Comparison of ENCODE assay signal across 39 cellular contexts in genomic region chr1:39593386-39593785, GRCh38. TPM values are rescaled to one million over a fixed set of nuclear protein-coding genes. Genes with fewer than 3 reads are reported as not detected.
"Had no signal": no experiment of that assay in that cellular context is flagged by ENCODE, and none has a peak within 500 bp of the region (broad histone marks: within the 10 kb centered on the region; RNA-seq: fewer than 3 reads in every experiment).

No MANE protein-coding gene starts in this region.

- ATAC-seq: activated naive CD4-positive, alpha-beta T cell treated with anti-CD3 and anti-CD28 coated beads, Interleukin-2, amount 50 U/mL, for 72 hours; activated naive CD8-positive, alpha-beta T cell treated with anti-CD3 and anti-CD28 coated beads, Interleukin-2, amount 50 U/mL, for 24 hours; activated T-cell treated with anti-CD3 and anti-CD28 coated beads, Interleukin-2, amount 50 U/mL, for 4 hours; activated T-cell treated with anti-CD3 and anti-CD28 coated beads, Interleukin-2, amount 50 U/mL, for 72 hours; activated T-helper 17 cell treated with anti-CD3 and anti-CD28 coated beads, Interleukin-2, amount 50 U/mL, for 72 hours; body of pancreas had no signal

- H3K9me3 Mint-ChIP-seq: activated naive CD4-positive, alpha-beta T cell treated with anti-CD3 and anti-CD28 coated beads for 36 hours; activated naive CD4-positive, alpha-beta T cell treated with anti-CD3 and anti-CD28 coated beads, Interleukin-2, amount 10 ng/mL, durations not matched to agents 7 days and 5 days; activated naive CD4-positive, alpha-beta T cell treated with anti-CD3 and anti-CD28 coated beads, Interleukin-2, amount 50 U/mL, for 24 hours; activated naive CD4-positive, alpha-beta T cell treated with anti-CD3 and anti-CD28 coated beads, Interleukin-2, amount 50 U/mL, for 72 hours; activated naive CD8-positive, alpha-beta T cell treated with anti-CD3 and anti-CD28 coated beads for 36 hours; activated naive CD8-positive, alpha-beta T cell treated with anti-CD3 and anti-CD28 coated beads, Interleukin-2, amount 10 ng/mL, durations not matched to agents 7 days and 5 days; activated naive CD8-positive, alpha-beta T cell treated with anti-CD3 and anti-CD28 coated beads, Interleukin-2, amount 50 U/mL, for 24 hours; activated T-cell treated with anti-CD3 and anti-CD28 coated beads, Interleukin-2, amount 50 U/mL, for 24 hours; activated T-cell treated with anti-CD3 and anti-CD28 coated beads, Interleukin-2, amount 50 U/mL, for 4 hours; activated T-cell treated with anti-CD3 and anti-CD28 coated beads, Interleukin-2, amount 50 U/mL, for 72 hours; activated T-helper 1 cell treated with anti-CD3 and anti-CD28 coated beads, Interleukin-12 subunit alpha, Interleukin-12 subunit beta, Interleukin-2, Interleukin-4 antibody, amounts not matched to agents 30 ng/mL and 10 ng/mL and 1 ng/mL, durations not matched to agents 14 hours and 24 hours and 36 hours; activated T-helper 17 cell treated with anti-CD3 and anti-CD28 coated beads, Interleukin-2, amount 50 U/mL, for 72 hours; activated T-helper 2 cell treated with anti-CD3 and anti-CD28 coated beads, Interferon-gamma antibody, Interleukin-2, Interleukin-4, amounts not matched to agents 10 μg/mL and 5 μg/mL and 100 μg/mL, durations not matched to agents 14 hours and 24 hours and 36 hours; central memory CD8-positive, alpha-beta T cell had no signal

- H3K27me3 Mint-ChIP-seq: activated naive CD4-positive, alpha-beta T cell treated with anti-CD3 and anti-CD28 coated beads, Interleukin-2, amount 50 U/mL, for 24 hours; activated naive CD8-positive, alpha-beta T cell treated with anti-CD3 and anti-CD28 coated beads for 36 hours; activated T-cell treated with anti-CD3 and anti-CD28 coated beads, Interleukin-2, amount 50 U/mL, for 24 hours; central memory CD8-positive, alpha-beta T cell had no signal

- H3K36me3 Mint-ChIP-seq: activated naive CD4-positive, alpha-beta T cell treated with anti-CD3 and anti-CD28 coated beads, Interleukin-2, amount 10 ng/mL, durations not matched to agents 7 days and 5 days; activated naive CD4-positive, alpha-beta T cell treated with anti-CD3 and anti-CD28 coated beads, Interleukin-2, amount 50 U/mL, for 24 hours; activated naive CD4-positive, alpha-beta T cell treated with anti-CD3 and anti-CD28 coated beads, Interleukin-2, amount 50 U/mL, for 72 hours; activated naive CD8-positive, alpha-beta T cell; activated naive CD8-positive, alpha-beta T cell treated with anti-CD3 and anti-CD28 coated beads for 36 hours; activated naive CD8-positive, alpha-beta T cell treated with anti-CD3 and anti-CD28 coated beads, Interleukin-2, amount 10 ng/mL, durations not matched to agents 7 days and 5 days; brain had no signal

- H3K4me1 Mint-ChIP-seq: activated naive CD4-positive, alpha-beta T cell treated with anti-CD3 and anti-CD28 coated beads, Interleukin-2, amount 50 U/mL, for 24 hours; brain; central memory CD8-positive, alpha-beta T cell had no signal

- H3K27ac ChIP-seq: adrenal gland, ascending aorta, body of pancreas, brain microvascular endothelial cell, breast epithelium, cardiac muscle cell had no signal

- H3K4me1 ChIP-seq: adrenal gland, ascending aorta, body of pancreas, breast epithelium had no signal

- H3K27ac Mint-ChIP-seq: activated naive CD4-positive, alpha-beta T cell treated with anti-CD3 and anti-CD28 coated beads for 36 hours; activated naive CD4-positive, alpha-beta T cell treated with anti-CD3 and anti-CD28 coated beads, Interleukin-2, amount 10 ng/mL, durations not matched to agents 7 days and 5 days; activated naive CD4-positive, alpha-beta T cell treated with anti-CD3 and anti-CD28 coated beads, Interleukin-2, amount 50 U/mL, for 24 hours; activated naive CD8-positive, alpha-beta T cell; activated naive CD8-positive, alpha-beta T cell treated with anti-CD3 and anti-CD28 coated beads for 36 hours; activated naive CD8-positive, alpha-beta T cell treated with anti-CD3 and anti-CD28 coated beads, Interleukin-2, amount 10 ng/mL, durations not matched to agents 7 days and 5 days; activated naive CD8-positive, alpha-beta T cell treated with anti-CD3 and anti-CD28 coated beads, Interleukin-2, amount 50 U/mL, for 24 hours; activated T-cell treated with anti-CD3 and anti-CD28 coated beads, Interleukin-2, amount 50 U/mL, for 24 hours; activated T-cell treated with anti-CD3 and anti-CD28 coated beads, Interleukin-2, amount 50 U/mL, for 72 hours; activated T-helper 1 cell treated with anti-CD3 and anti-CD28 coated beads, Interleukin-12 subunit alpha, Interleukin-12 subunit beta, Interleukin-2, Interleukin-4 antibody, amounts not matched to agents 30 ng/mL and 10 ng/mL and 1 ng/mL, durations not matched to agents 14 hours and 24 hours and 36 hours; activated T-helper 2 cell treated with anti-CD3 and anti-CD28 coated beads, Interferon-gamma antibody, Interleukin-2, Interleukin-4, amounts not matched to agents 10 μg/mL and 5 μg/mL and 100 μg/mL, durations not matched to agents 14 hours and 24 hours and 36 hours; brain had no signal

- H3K27me3 ChIP-seq: adrenal gland, ascending aorta, body of pancreas, breast epithelium had no signal

- DNase-seq: activated effector memory CD4-positive, alpha-beta T cell treated with anti-CD3 and anti-CD28 coated beads, Interleukin-2, amount 50 U/mL, for 16 hours; activated effector memory CD4-positive, alpha-beta T cell treated with Interleukin-2 at 50 U/mL for 16 hours; activated gamma-delta T cell; activated gamma-delta T cell treated with Interleukin-2 at 50 U/mL for 16 hours; activated naive CD4-positive, alpha-beta T cell; activated naive CD4-positive, alpha-beta T cell treated with anti-CD3 and anti-CD28 coated beads for 36 hours; activated naive CD4-positive, alpha-beta T cell treated with anti-CD3 and anti-CD28 coated beads, Interleukin-2, amount 10 ng/mL, durations not matched to agents 7 days and 5 days; activated naive CD4-positive, alpha-beta T cell treated with anti-CD3 and anti-CD28 coated beads, Interleukin-2, amount 50 U/mL, for 16 hours; activated naive CD4-positive, alpha-beta T cell treated with Interleukin-2 at 50 U/mL for 16 hours; activated naive CD8-positive, alpha-beta T cell treated with anti-CD3 and anti-CD28 coated beads for 36 hours; activated naive CD8-positive, alpha-beta T cell treated with anti-CD3 and anti-CD28 coated beads, Interleukin-2, amount 10 ng/mL, durations not matched to agents 7 days and 5 days; activated naive CD8-positive, alpha-beta T cell treated with anti-CD3 and anti-CD28 coated beads, Interleukin-2, amount 50 U/mL, for 24 hours; activated T-cell treated with anti-CD3 and anti-CD28 coated beads, Interleukin-2, amount 50 U/mL, for 24 hours; activated T-cell treated with anti-CD3 and anti-CD28 coated beads, Interleukin-2, amount 50 U/mL, for 4 hours; activated T-cell treated with anti-CD3 and anti-CD28 coated beads, Interleukin-2, amount 50 U/mL, for 48 hours; activated T-cell treated with anti-CD3 and anti-CD28 coated beads, Interleukin-2, amount 50 U/mL, for 72 hours; adrenal gland; amniotic stem cell; amygdala; anterior cingulate cortex; aorta; body of pancreas; brain microvascular endothelial cell; caudate nucleus; central memory CD4-positive, alpha-beta T cell; cerebellar nuclear complex had no signal

- H3K4me3 ChIP-seq: adrenal gland, ascending aorta, body of pancreas, breast epithelium, cardiac muscle cell had no signal

- H3K4me3 Mint-ChIP-seq: activated naive CD4-positive, alpha-beta T cell treated with anti-CD3 and anti-CD28 coated beads for 36 hours; activated naive CD4-positive, alpha-beta T cell treated with anti-CD3 and anti-CD28 coated beads, Interleukin-2, amount 10 ng/mL, durations not matched to agents 7 days and 5 days; activated naive CD4-positive, alpha-beta T cell treated with anti-CD3 and anti-CD28 coated beads, Interleukin-2, amount 50 U/mL, for 24 hours; activated naive CD8-positive, alpha-beta T cell; activated naive CD8-positive, alpha-beta T cell treated with anti-CD3 and anti-CD28 coated beads for 36 hours; activated naive CD8-positive, alpha-beta T cell treated with anti-CD3 and anti-CD28 coated beads, Interleukin-2, amount 10 ng/mL, durations not matched to agents 7 days and 5 days; activated naive CD8-positive, alpha-beta T cell treated with anti-CD3 and anti-CD28 coated beads, Interleukin-2, amount 50 U/mL, for 24 hours; activated T-cell treated with anti-CD3 and anti-CD28 coated beads, Interleukin-2, amount 50 U/mL, for 24 hours; activated T-cell treated with anti-CD3 and anti-CD28 coated beads, Interleukin-2, amount 50 U/mL, for 4 hours; activated T-cell treated with anti-CD3 and anti-CD28 coated beads, Interleukin-2, amount 50 U/mL, for 72 hours; activated T-helper 1 cell treated with anti-CD3 and anti-CD28 coated beads, Interleukin-12 subunit alpha, Interleukin-12 subunit beta, Interleukin-2, Interleukin-4 antibody, amounts not matched to agents 30 ng/mL and 10 ng/mL and 1 ng/mL, durations not matched to agents 14 hours and 24 hours and 36 hours; activated T-helper 17 cell treated with anti-CD3 and anti-CD28 coated beads, Interleukin-2, amount 50 U/mL, for 72 hours; brain; central memory CD8-positive, alpha-beta T cell had no signal

- FAIRE-seq: astrocyte, bronchial epithelial cell had no signal

- H3K9me3 ChIP-seq: adrenal gland, ascending aorta, body of pancreas, breast epithelium had no signal

- H3K36me3 ChIP-seq: adrenal gland, ascending aorta, brain microvascular endothelial cell, breast epithelium, cardiac muscle cell had no signal

RNA-seq across cellular contexts. Expression of gene HEYL, which starts 46.1 kb away (rescaled TPM):
- total RNA-seq: activated naive CD8-positive, alpha-beta T cell treated with anti-CD3 and anti-CD28 coated beads, Interleukin-2, amount 10 ng/mL, durations not matched to agents 7 days and 5 days; bronchial epithelial cell had no signal
